26 cellular contexts compared by ENCODE assay signal in the genomic region with DNA sequence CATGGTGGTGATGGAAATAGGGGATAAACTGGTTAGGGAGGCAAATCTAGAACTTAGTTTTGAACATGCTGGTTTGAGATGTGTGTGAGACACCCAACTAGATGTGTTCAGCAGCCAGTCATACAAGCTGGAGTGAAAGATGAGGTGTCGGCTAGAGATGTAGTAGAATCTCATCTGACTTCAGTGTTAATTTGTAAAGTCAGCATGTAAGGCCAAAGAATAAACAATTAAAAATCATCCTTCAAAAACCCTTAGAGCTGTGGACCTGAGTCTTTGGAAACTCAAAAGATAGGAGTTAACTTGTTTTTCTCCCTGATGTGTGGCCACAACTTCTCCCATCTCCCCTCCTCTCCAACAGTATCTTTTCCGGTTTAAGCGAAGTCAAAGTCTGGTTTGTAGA.
"Had no signal": no experiment of that assay in that cellular context is flagged by ENCODE, and none has a peak within 500 bp of the region (broad histone marks: within the 10 kb centered on the region; RNA-seq: fewer than 3 reads in every experiment).

No MANE protein-coding gene starts in this region.

- H3K36me3 ChIP-seq: stomach, suprapubic skin, thoracic aorta, thyroid gland, tibial artery, tibial nerve, transverse colon, upper lobe of left lung, upper lobe of right lung, uterus, vagina had no signal

- ATAC-seq: stimulated activated effector memory CD8-positive, alpha-beta T cell treated with anti-CD3 and anti-CD28 coated beads, Interleukin-12 subunit alpha, Interleukin-12 subunit beta, amount 100 ng/mL, for 72 hours; stimulated activated memory B cell treated with anti-CD40 and anti-IgM and Interleukin-4, amounts not matched to agents 10 μg/mL and 1 μg/mL and 100 μg/mL, for 72 hours; stimulated activated naive B cell treated with anti-CD40 and anti-IgM and Interleukin-4, amounts not matched to agents 10 μg/mL and 1 μg/mL and 100 μg/mL, for 72 hours; stimulated activated naive CD8-positive, alpha-beta T cell treated with anti-CD3 and anti-CD28 coated beads, Interleukin-15, amount 100 ng/mL, for 72 hours; stimulated activated naive CD8-positive, alpha-beta T cell treated with anti-CD3 and anti-CD28 coated beads, Interleukin-15, Interleukin-2, amounts not matched to agents 100 U/mL and 50 U/mL, for 24 hours; upper lobe of right lung had no signal

- H3K27ac ChIP-seq: stomach, suprapubic skin, testis, thoracic aorta, thyroid gland, tibial artery, tibial nerve, transverse colon, upper lobe of left lung, upper lobe of right lung, uterus, vagina had no signal

- FAIRE-seq: urothelium cell line had no signal

- H3K27me3 ChIP-seq: stomach, suprapubic skin, testis, thyroid gland, tibial nerve, transverse colon, upper lobe of left lung, upper lobe of right lung, uterus, vagina had no signal

- H3K4me1 ChIP-seq: testis, thyroid gland, upper lobe of left lung, upper lobe of right lung, uterus, vagina had no signal

- DNase-seq: stimulated activated CD4-positive, alpha-beta T cell treated with anti-CD3 and anti-CD28 coated beads, Interleukin-2, amount 100 ng/mL, for 48 hours; stimulated activated CD4-positive, alpha-beta T cell treated with anti-CD3 and anti-CD28 coated beads, Interleukin-4, amount 100 ng/mL, for 1 hour; stimulated activated CD4-positive, alpha-beta T cell treated with anti-CD3 and anti-CD28 coated beads, Interleukin-4, amount 100 ng/mL, for 24 hours; stimulated activated CD4-positive, alpha-beta T cell treated with anti-CD3 and anti-CD28 coated beads, Interleukin-4, amount 100 ng/mL, for 4 hours; stimulated activated CD8-positive, alpha-beta memory T cell treated with anti-CD3 and anti-CD28 coated beads, Interleukin-4, amount 100 ng/mL, for 48 hours; stimulated activated naive B cell treated with anti-CD40 and anti-IgM and Interleukin-4, amounts not matched to agents 10 μg/mL and 1 μg/mL and 100 μg/mL, for 72 hours; stimulated activated naive CD4-positive, alpha-beta T cell; stimulated activated naive CD4-positive, alpha-beta T cell treated with Interleukin-2 at 50 U/mL for 16 hours; stimulated activated naive CD8-positive, alpha-beta T cell treated with anti-CD3 and anti-CD28 coated beads, Interleukin-15, amount 100 ng/mL, for 72 hours; stimulated activated naive CD8-positive, alpha-beta T cell treated with anti-CD3 and anti-CD28 coated beads, Interleukin-15, Interleukin-2, amounts not matched to agents 100 U/mL and 50 U/mL, for 24 hours; stomach; substantia nigra; testis; thyroid gland; tibial artery; transverse colon; upper lobe of left lung; upper lobe of right lung; uterus had no signal

- H3K4me3 ChIP-seq: stomach, suprapubic skin, testis, thoracic aorta, thyroid gland, tibial artery, tibial nerve, transverse colon, upper lobe of left lung, upper lobe of right lung, uterus, vagina had no signal

- H3K9me3 ChIP-seq: stomach, suprapubic skin, testis, thoracic aorta, thyroid gland, tibial artery, tibial nerve, transverse colon, upper lobe of left lung, upper lobe of right lung, uterus, vagina had no signal
